In genomic region chr20:38242848-38243449, GRCh38 we compare ENCODE assay signal across 9 cellular contexts. TPM values are rescaled to one million over a fixed set of nuclear protein-coding genes. Genes with fewer than 3 reads are reported as not detected.
DNase-seq lines count a peak whose midpoint lies in the region; ATAC-seq and TF ChIP-seq lines count a peak whose summit lies in the region.
"Had no signal": no experiment of that assay in that cellular context is flagged by ENCODE, and none has a peak within 500 bp of the region (broad histone marks: within the 10 kb centered on the region; RNA-seq: fewer than 3 reads in every experiment).

No MANE protein-coding gene starts in this region.

- H3K4me1 ChIP-seq in psoas muscle: no peaks in the 10 kb centered on the region

- no peak for ATAC-seq in activated CD8-positive, alpha-beta T cell treated with anti-CD3 and anti-CD28 coated beads, Interleukin-2, amount 10 ng/mL, durations not matched to agents 7 days and 5 days
- ATAC-seq in psoas muscle (no peak), GM21723 (IDR thresholded peaks at IDR 0.05; ENCODE audit: unreplicated experiment) (no peak)

- intact Hi-C loops in psoas muscle (cut with DNase I): loop anchor here in 1 of 2 donors (5.0 kb wide), 1 partner anchor 69 kb away; no protein-coding TSS in a partner anchor

- H3K4me3 ChIP-seq in neural cell (ENCODE audit: low read length) (no peak overlapping the region), psoas muscle (no peak overlapping the region)

- H2AFZ ChIP-seq in neural cell (ENCODE audit: low read depth, low read length): no peak overlapping the region

- H4K20me1 ChIP-seq in neural cell (ENCODE audit: insufficient read depth): no peaks in the 10 kb centered on the region

- CTCF ChIA-PET in activated CD8-positive, alpha-beta T cell treated with anti-CD3 and anti-CD28 coated beads, Interleukin-2, amount 10 ng/mL, durations not matched to agents 7 days and 5 days (lab: Charles Lee): interaction anchor here (0.6 to 2.9 kb wide), 2 partner anchors 21 to 193 kb away, joined by 3 to 11 read pairs; no protein-coding TSS in a partner anchor

- TF ChIP-seq CTCF in neural cell (IDR thresholded peaks at IDR 0.05; ENCODE audit: poor library complexity, severe bottlenecking) (peak; percentile 33), psoas muscle (IDR thresholded peaks at IDR 0.05) (no peak)

- H3K27ac Mint-ChIP-seq in activated CD8-positive, alpha-beta T cell treated with anti-CD3 and anti-CD28 coated beads, Interleukin-2, amount 10 ng/mL, durations not matched to agents 7 days and 5 days: no peak overlapping the region

- H3K9me3 ChIP-seq in neural cell (ENCODE audit: low read length) (no peaks in the 10 kb centered on the region), psoas muscle (peaks cover 12% of the 10 kb centered on the region)

- H3K27me3 ChIP-seq in neural cell (ENCODE audit: insufficient read depth, low read depth, low read length) (no peaks in the 10 kb centered on the region), psoas muscle (ENCODE audit: insufficient read depth in 3 of 3, low read length in 2 of 3) (peaks cover 0 to 3% (median 0%) of the 10 kb centered on the region in 3 donors)

- DNase-seq in SKM-1 treated with dmso at 0.1 percent for 144 hours (lab: John Stamatoyannopoulos, UW; ENCODE audit: unreplicated experiment) (peak; percentile 23), SKM-1 (lab: John Stamatoyannopoulos, UW; ENCODE audit: unreplicated experiment) (no peak), HT1080 (ENCODE audit: low read depth) (peak; percentile 26), psoas muscle (no peak)
- DNase-seq in activated CD8-positive, alpha-beta T cell treated with anti-CD3 and anti-CD28 coated beads, Interleukin-2, amount 10 ng/mL, durations not matched to agents 7 days and 5 days: peak; percentile 30
- DNase-seq in NK-92 treated with Interleukin-12 subunit alpha and Interleukin-12 subunit beta, amount 100 ng/mL, for 24 hours (lab: John Stamatoyannopoulos, UW): no peak
- DNase-seq: DMS153 had no signal

- POLR2A ChIA-PET in activated CD8-positive, alpha-beta T cell treated with anti-CD3 and anti-CD28 coated beads, Interleukin-2, amount 10 ng/mL, durations not matched to agents 7 days and 5 days (lab: Charles Lee): no interaction called here

- H3K27me3 Mint-ChIP-seq in activated CD8-positive, alpha-beta T cell treated with anti-CD3 and anti-CD28 coated beads, Interleukin-2, amount 10 ng/mL, durations not matched to agents 7 days and 5 days (ENCODE audit: low read depth): no peaks in the 10 kb centered on the region

- no peaks in the 10 kb centered on the region for H3K4me1 Mint-ChIP-seq in activated CD8-positive, alpha-beta T cell treated with anti-CD3 and anti-CD28 coated beads, Interleukin-2, amount 10 ng/mL, durations not matched to agents 7 days and 5 days (ENCODE audit: low read depth)

- H3K9ac ChIP-seq in neural cell (ENCODE audit: low read length): no peak overlapping the region

- no peaks in the 10 kb centered on the region for H3K79me2 ChIP-seq in neural cell (replicated peaks; ENCODE audit: insufficient read depth, low read length)

- WGBS in psoas muscle, 3 donors: 51 to 57% (median 53%) methylated on average over 5 of the region's 5 CpGs

- no peaks in the 10 kb centered on the region for H3K9me2 ChIP-seq in neural cell (ENCODE audit: insufficient read depth, low read length)

- no peaks in the 10 kb centered on the region for H3F3A ChIP-seq in neural cell (ENCODE audit: insufficient read depth, low read length, poor library complexity, severe bottlenecking)

- no peak for TF ChIP-seq EP300 in neural cell (conservative IDR thresholded peaks at IDR 0.05; ENCODE audit: poor library complexity, severe bottlenecking)

- no peak overlapping the region for H3K4me2 ChIP-seq in neural cell (ENCODE audit: low read length)

- peaks cover 3% of the 10 kb centered on the region for H3K36me3 Mint-ChIP-seq in activated CD8-positive, alpha-beta T cell treated with anti-CD3 and anti-CD28 coated beads, Interleukin-2, amount 10 ng/mL, durations not matched to agents 7 days and 5 days (ENCODE audit: low read depth)

- H3K9me3 Mint-ChIP-seq in activated CD8-positive, alpha-beta T cell treated with anti-CD3 and anti-CD28 coated beads, Interleukin-2, amount 10 ng/mL, durations not matched to agents 7 days and 5 days (ENCODE audit: insufficient read depth): peaks cover 22% of the 10 kb centered on the region

- H3K36me3 ChIP-seq in neural cell (ENCODE audit: insufficient read depth, low read length): no peaks in the 10 kb centered on the region
- H3K36me3 ChIP-seq in psoas muscle (ENCODE audit: insufficient read depth in 1 of 2, low read depth in 1 of 2): no peaks in the 10 kb centered on the region

- H3K27ac ChIP-seq in neural cell (ENCODE audit: low read length): no peak overlapping the region
- H3K27ac ChIP-seq in psoas muscle: no peak overlapping the region

- H3K4me3 Mint-ChIP-seq in activated CD8-positive, alpha-beta T cell treated with anti-CD3 and anti-CD28 coated beads, Interleukin-2, amount 10 ng/mL, durations not matched to agents 7 days and 5 days: no peak overlapping the region

- no peak for TF ChIP-seq RAD21 in neural cell (conservative IDR thresholded peaks at IDR 0.05)

TF ChIP-seq in neural cell, 6 proteins besides CTCF, POLR2A, EP300 and RAD21:
- TF ChIP-seq TAF1 (IDR thresholded peaks at IDR 0.05; ENCODE audit: low read depth) (no peak), MXI1 (conservative IDR thresholded peaks at IDR 0.05; ENCODE audit: poor library complexity, severe bottlenecking) (no peak), SMC3 (conservative IDR thresholded peaks at IDR 0.05; ENCODE audit: poor library complexity) (no peak), POLR2AphosphoS5 (IDR thresholded peaks at IDR 0.05) (no peak), EZH2 (IDR thresholded peaks at IDR 0.05; ENCODE audit: borderline replicate concordance, insufficient read depth, low read length, poor library complexity, severe bottlenecking) (no peak), REST (IDR thresholded peaks at IDR 0.05; ENCODE audit: borderline replicate concordance) (no peak)

RNA-seq across cellular contexts. Expression of gene KIAA1755, which starts 17.6 kb away (rescaled TPM):
- 0.14 TPM in 1 of 2 replicates, not detected in the other for total RNA-seq in HT1080 (2014; rRNA removed; shearing (Covaris generic))
- 0.32 and 0.53 TPM in 2 replicates for polyA plus RNA-seq in HT1080 (2015; cell fraction: cytosol; rRNA removed)
- 0.65 and 0.98 TPM in 2 replicates for polyA plus RNA-seq in HT1080 (2015; cell fraction: nucleus; rRNA removed)
- not detected for total RNA-seq in activated CD8-positive, alpha-beta T cell treated with anti-CD3 and anti-CD28 coated beads, Interleukin-2, amount 10 ng/mL, durations not matched to agents 7 days and 5 days
- polyA plus RNA-seq in neural cell (1.3 TPM in 1 of 2 replicates, not detected in the other), psoas muscle (under 1 TPM; 0.20 to 0.30 (median 0.29) TPM)
- polyA minus RNA-seq in neural cell: not detected in 2 replicates
- total RNA-seq in psoas muscle: 1 to 10 TPM in 1 of 4 donors, under 1 TPM in 3; 0.16 to 2.4 (median 0.48) TPM

Comparison
In these comparisons a context has a peak if more than half of its experiments do, and no peak if none do; other contexts are left out.
1. DNase-seq: peak in SKM-1 treated with dmso at 0.1 percent for 144 hours (single experiment), HT1080 (single experiment) and activated CD8-positive, alpha-beta T cell treated with anti-CD3 and anti-CD28 coated beads, Interleukin-2, amount 10 ng/mL, durations not matched to agents 7 days and 5 days (single experiment); none in SKM-1 (single experiment), psoas muscle (0 of 2) and NK-92 treated with Interleukin-12 subunit alpha and Interleukin-12 subunit beta, amount 100 ng/mL, for 24 hours (single experiment).